Comparison of ENCODE assay signal across 14 cellular contexts in the genomic region with DNA sequence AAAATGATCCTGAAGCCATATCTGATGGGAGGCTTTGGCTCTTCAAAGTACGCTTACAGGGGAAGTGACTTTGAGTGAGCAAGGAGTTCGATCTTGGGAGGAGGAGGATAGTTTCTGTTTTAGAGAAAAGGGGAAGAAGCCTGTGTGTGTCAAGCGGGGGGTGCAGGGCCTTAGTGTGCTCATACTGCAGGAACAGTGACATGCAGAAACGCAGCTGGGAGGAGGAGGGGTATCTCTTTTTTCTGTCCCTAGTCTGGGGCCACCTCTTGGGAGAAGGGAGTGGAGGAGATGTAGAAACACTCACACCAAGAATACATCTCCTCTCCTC. TPM values are rescaled to one million over a fixed set of nuclear protein-coding genes. Genes with fewer than 3 reads are reported as not detected.
DNase-seq lines count a peak whose midpoint lies in the region; ATAC-seq and TF ChIP-seq lines count a peak whose summit lies in the region.
"Had no signal": no experiment of that assay in that cellular context is flagged by ENCODE, and none has a peak within 500 bp of the region (broad histone marks: within the 10 kb centered on the region; RNA-seq: fewer than 3 reads in every experiment).

No MANE protein-coding gene starts in this region.

- intact Hi-C loops in esophagus muscularis mucosa (cut with DNase I): no loop called here
- intact Hi-C loops in psoas muscle (cut with DNase I): no loop called here

- peaks cover 4 to 39% (median 13%) of the 10 kb centered on the region in 4 donors for H3K4me1 Mint-ChIP-seq in naive thymus-derived CD8-positive, alpha-beta T cell
- H3K4me1 Mint-ChIP-seq in type B pancreatic cell (ENCODE audit: unreplicated experiment): no peaks in the 10 kb centered on the region
- H3K4me1 Mint-ChIP-seq: central memory CD8-positive, alpha-beta T cell had no signal

- no peak for TF ChIP-seq EP300 in esophagus muscularis mucosa (IDR thresholded peaks at IDR 0.05)

- H3K36me3 ChIP-seq in esophagus muscularis mucosa: no peaks in the 10 kb centered on the region
- no peaks in the 10 kb centered on the region for H3K36me3 ChIP-seq in psoas muscle (ENCODE audit: insufficient read depth in 1 of 2, low read depth in 1 of 2)

- H3K9me3 ChIP-seq in esophagus muscularis mucosa (no peaks in the 10 kb centered on the region), psoas muscle (peaks cover 4% of the 10 kb centered on the region)

- POLR2A ChIA-PET in naive thymus-derived CD8-positive, alpha-beta T cell (lab: Charles Lee): no interaction called here

- 60% methylated on average over 4 of the region's 4 CpGs for WGBS in esophagus muscularis mucosa
- 61 to 73% (median 64%) methylated on average over 4 of the region's 4 CpGs for WGBS in psoas muscle, 3 donors

- H3K27ac ChIP-seq in esophagus muscularis mucosa (replicated peaks in 1 of 4) (peak overlapping the region in 3 of 4 donors; percentile 51 to 65 (median 61)), psoas muscle (no peak overlapping the region)

- no peak overlapping the region for H3K4me3 ChIP-seq in esophagus muscularis mucosa
- H3K4me3 ChIP-seq in psoas muscle: no peak overlapping the region

- DNase-seq in GM10266 (ENCODE audit: extremely low spot score) (peak; percentile 29), NOMO-1 treated with DMSO at 0.1 percent for 48 hours (lab: John Stamatoyannopoulos, UW; ENCODE audit: unreplicated experiment) (peak; percentile 98), esophagus muscularis mucosa (ENCODE audit: extremely low spot score) (no peak), psoas muscle (peak; percentile 32 to 59), type B pancreatic cell (ENCODE audit: extremely low spot score, unreplicated experiment) (no peak)
- no peak for DNase-seq in naive thymus-derived CD8-positive, alpha-beta T cell
- DNase-seq in stimulated activated CD4-positive, alpha-beta T cell treated with anti-CD3 and anti-CD28 coated beads, Interleukin-15, amount 100 ng/mL, for 24 hours: no peak
- DNase-seq: foreskin fibroblast, HCEC 1CT, NCI-H2029 treated with DMSO at 0.1 percent for 48 hours had no signal

- ATAC-seq in psoas muscle (no peak), HG03442 (IDR thresholded peaks at IDR 0.05; ENCODE audit: unreplicated experiment) (no peak)
- ATAC-seq in naive thymus-derived CD8-positive, alpha-beta T cell: no peak

- peaks cover 0 to 19% (median 7%) of the 10 kb centered on the region in 9 donors for H3K9me3 Mint-ChIP-seq in naive thymus-derived CD8-positive, alpha-beta T cell
- H3K9me3 Mint-ChIP-seq in type B pancreatic cell: no peaks in the 10 kb centered on the region
- H3K9me3 Mint-ChIP-seq: central memory CD8-positive, alpha-beta T cell had no signal

- H3K27ac Mint-ChIP-seq in naive thymus-derived CD8-positive, alpha-beta T cell: peak overlapping the region in 3 of 10 donors; percentile 41 to 57 (median 51)
- H3K27ac Mint-ChIP-seq in type B pancreatic cell: no peak overlapping the region

- H3K27me3 ChIP-seq in esophagus muscularis mucosa (no peaks in the 10 kb centered on the region), psoas muscle (ENCODE audit: insufficient read depth in 3 of 3, low read length in 2 of 3) (peaks cover 0 to 2% (median 0%) of the 10 kb centered on the region in 3 donors)

- no peak for TF ChIP-seq CTCF in GM10266 (IDR thresholded peaks at IDR 0.05; ENCODE audit: control insufficient read depth, insufficient read depth, low read depth, missing control alignments)
- TF ChIP-seq CTCF in esophagus muscularis mucosa (IDR thresholded peaks at IDR 0.05): no peak
- no peak for TF ChIP-seq CTCF in psoas muscle (IDR thresholded peaks at IDR 0.05)
- no peak for TF ChIP-seq CTCF in type B pancreatic cell (conservative IDR thresholded peaks at IDR 0.05)

- H3K4me1 ChIP-seq in esophagus muscularis mucosa: no peaks in the 10 kb centered on the region
- H3K4me1 ChIP-seq in psoas muscle: no peaks in the 10 kb centered on the region

- H3K27me3 Mint-ChIP-seq in naive thymus-derived CD8-positive, alpha-beta T cell: no peaks in the 10 kb centered on the region
- H3K27me3 Mint-ChIP-seq in type B pancreatic cell: peaks cover 33% of the 10 kb centered on the region
- H3K27me3 Mint-ChIP-seq: central memory CD8-positive, alpha-beta T cell had no signal

- H3K36me3 Mint-ChIP-seq in naive thymus-derived CD8-positive, alpha-beta T cell: peaks cover 0 to 6% (median 4%) of the 10 kb centered on the region in 3 donors
- H3K36me3 Mint-ChIP-seq in type B pancreatic cell: no peaks in the 10 kb centered on the region

- TF ChIP-seq POLR2A in esophagus muscularis mucosa (IDR thresholded peaks at IDR 0.05; ENCODE audit: low read depth): no peak

- H3K4me3 Mint-ChIP-seq in naive thymus-derived CD8-positive, alpha-beta T cell: peak overlapping the region in 2 of 10 donors; percentile 6 to 33
- H3K4me3 Mint-ChIP-seq in type B pancreatic cell: no peak overlapping the region
- H3K4me3 Mint-ChIP-seq: central memory CD8-positive, alpha-beta T cell had no signal

RNA-seq across cellular contexts. Expression of gene SIRPD, which starts 19.8 kb away (rescaled TPM):
- total RNA-seq in esophagus muscularis mucosa (not detected), psoas muscle (not detected), type B pancreatic cell (ENCODE audit: low replicate concordance) (not detected in 2 replicates)
- not detected for polyA plus RNA-seq in psoas muscle
- total RNA-seq in naive thymus-derived CD8-positive, alpha-beta T cell: under 1 TPM; 0.39 to 0.58 TPM
- polyA plus RNA-seq in naive thymus-derived CD8-positive, alpha-beta T cell: under 1 TPM in 2 of 3 donors, not detected in 1; 0.22 to 0.25 TPM
- total RNA-seq: myocyte, temporal lobe had no signal

RNA-seq across cellular contexts. Expression of gene SIRPB2, which starts 46.5 kb away (rescaled TPM):
- total RNA-seq in esophagus muscularis mucosa (1 to 10 TPM; 4.7 to 8.1 (median 6.2) TPM), psoas muscle (1 to 10 TPM; 1.1 to 1.8 (median 1.1) TPM), type B pancreatic cell (ENCODE audit: low replicate concordance) (not detected in 2 replicates)
- polyA plus RNA-seq in psoas muscle: under 1 TPM; 0.18 to 0.39 (median 0.27) TPM
- total RNA-seq in naive thymus-derived CD8-positive, alpha-beta T cell: not detected
- not detected for polyA plus RNA-seq in naive thymus-derived CD8-positive, alpha-beta T cell
- total RNA-seq: myocyte had no signal

Comparison
In these comparisons a context has a peak if more than half of its experiments do, and no peak if none do; other contexts are left out.
1. DNase-seq: peak in GM10266 (single experiment), NOMO-1 treated with DMSO at 0.1 percent for 48 hours (single experiment) and psoas muscle (2 of 2); none in esophagus muscularis mucosa (single experiment), naive thymus-derived CD8-positive, alpha-beta T cell (0 of 10), stimulated activated CD4-positive, alpha-beta T cell treated with anti-CD3 and anti-CD28 coated beads, Interleukin-15, amount 100 ng/mL, for 24 hours (single experiment) and type B pancreatic cell (single experiment).